Comparison of ENCODE assay signal across 8 cellular contexts in the genomic region with DNA sequence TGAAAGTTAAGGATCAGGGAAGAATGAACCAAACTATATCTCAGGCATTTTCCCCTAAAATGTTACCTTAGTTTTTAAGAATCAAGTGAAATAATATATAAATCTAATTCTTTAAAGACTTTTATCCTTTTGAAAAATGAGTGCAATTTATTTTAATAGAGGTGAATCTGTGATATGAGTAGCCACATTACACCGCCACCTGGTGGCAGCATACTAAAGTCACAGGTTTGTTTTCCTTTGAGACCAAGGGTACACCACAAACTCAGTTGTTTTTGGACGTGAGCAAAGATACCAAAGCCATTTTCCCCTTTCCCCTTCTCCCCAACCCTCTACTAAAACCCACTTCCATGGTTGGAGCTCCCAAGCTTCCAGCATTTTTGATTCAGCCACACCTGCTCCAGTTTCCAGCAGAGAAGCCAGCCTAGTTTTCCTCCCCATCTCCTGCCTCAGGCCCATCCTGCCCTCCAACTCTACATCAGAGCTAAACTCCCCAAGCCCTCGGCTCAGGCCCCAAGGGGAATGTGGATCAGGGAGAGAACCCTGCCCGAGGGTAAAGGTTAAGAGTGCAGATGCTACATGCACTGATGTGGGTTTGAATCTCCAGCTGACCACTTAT. TPM values are rescaled to one million over a fixed set of nuclear protein-coding genes. Genes with fewer than 3 reads are reported as not detected.
DNase-seq lines count a peak whose midpoint lies in the region; ATAC-seq and TF ChIP-seq lines count a peak whose summit lies in the region.

No MANE protein-coding gene starts in this region.

- POLR2A ChIA-PET in HCT116 (lab: Charles Lee) (no interaction called here), PC-3 (lab: Charles Lee; ENCODE audit: unreplicated experiment) (interaction anchor here (0.5 kb wide), 1 partner anchor 338 kb away, joined by 3 read pairs; no protein-coding TSS in a partner anchor)

- ATAC-seq in HCT116 (peak; percentile 61), PC-3 (peak; percentile 65; the same call in 1 of the 2 replicates), GM18511 (IDR thresholded peaks at IDR 0.05; ENCODE audit: unreplicated experiment) (no peak)
- ATAC-seq in activated T-cell treated with anti-CD3 and anti-CD28 coated beads, Interleukin-2, amount 50 U/mL, for 72 hours (replicated peaks in 1 of 2) = peak; percentile 56 to 62

- no peaks in the 10 kb centered on the region for H4K20me1 ChIP-seq in HCT116 (ENCODE audit: insufficient read depth)
- no peaks in the 10 kb centered on the region for H4K20me1 ChIP-seq in PC-3 (ENCODE audit: low read length)
- no peaks in the 10 kb centered on the region for H4K20me1 ChIP-seq in osteoblast (ENCODE audit: insufficient read depth, low read length)

- WGBS in tibial nerve, 2 donors = 11 to 13% methylated on average over 4 of the region's 4 CpGs

- H3K9me3 Mint-ChIP-seq in activated T-cell treated with anti-CD3 and anti-CD28 coated beads, Interleukin-2, amount 50 U/mL, for 72 hours = peaks cover 4% of the 10 kb centered on the region in 2 donors

- TF ChIP-seq CTCF in HCT116 (IDR thresholded peaks at IDR 0.05 in 2 of 3, conservative IDR thresholded peaks at IDR 0.05 in 1 of 3; ENCODE audit: borderline replicate concordance in 1 of 3, insufficient read depth in 1 of 3, low read depth in 2 of 3, low read length in 2 of 3) (peak; percentile 75 to 89 (median 77)), PC-3 (conservative IDR thresholded peaks at IDR 0.05; ENCODE audit: low read depth, low read length) (peak; percentile 83), osteoblast (IDR thresholded peaks at IDR 0.05; ENCODE audit: extremely low read depth, low read depth, low read length) (peak; percentile 78), tibial nerve (IDR thresholded peaks at IDR 0.05) (peak; percentile 62 to 81 (median 71))

- no peaks in the 10 kb centered on the region for H3K27me3 ChIP-seq in HCT116 (ENCODE audit: insufficient read depth, low read length)
- no peaks in the 10 kb centered on the region for H3K27me3 ChIP-seq in PC-3 (ENCODE audit: low read length)
- H3K27me3 ChIP-seq in osteoblast (ENCODE audit: insufficient read depth, low read length) = peaks cover 14% of the 10 kb centered on the region
- no peaks in the 10 kb centered on the region for H3K27me3 ChIP-seq in tibial nerve

- peaks cover 4% of the 10 kb centered on the region for H3K4me1 Mint-ChIP-seq in activated T-cell treated with anti-CD3 and anti-CD28 coated beads, Interleukin-2, amount 50 U/mL, for 72 hours (ENCODE audit: low read depth)

- TF ChIP-seq RAD21 in HCT116 (IDR thresholded peaks at IDR 0.05; ENCODE audit: low read depth) = peak; percentile 80

- BruUV-seq in HCT116 (replicated peaks; lab: Mats Ljungman, UMichigan) (no TSS peak), PC-3 (replicated peaks; lab: Mats Ljungman, UMichigan) (no TSS peak)

- H3K9me2 ChIP-seq in HCT116 (ENCODE audit: insufficient read depth) (no peaks in the 10 kb centered on the region), PC-3 (replicated peaks; ENCODE audit: low read length) (no peaks in the 10 kb centered on the region)

- RAD21 ChIA-PET in HCT116 (lab: Charles Lee; ENCODE audit: low non-redundant PET in 1 of 2, low total read pairs in 2 of 2, uncharacterized antibody in 2 of 2, unreplicated experiment in 2 of 2) = no interaction called here

- H3K4me2 ChIP-seq in HCT116 (ENCODE audit: low read length) (no peak overlapping the region), PC-3 (ENCODE audit: low read length) (no peak overlapping the region), osteoblast (ENCODE audit: insufficient read depth, low read length) (no peak overlapping the region)

- H3K27ac ChIP-seq in HCT116 (ENCODE audit: low read depth, low read length) (no peak overlapping the region), PC-3 (ENCODE audit: low read length) (no peak overlapping the region), osteoblast (ENCODE audit: low read depth, low read length) (no peak overlapping the region), tibial nerve (no peak overlapping the region)

- H3K27ac Mint-ChIP-seq in activated T-cell treated with anti-CD3 and anti-CD28 coated beads, Interleukin-2, amount 50 U/mL, for 72 hours = peak overlapping the region; percentile 5

- H2AFZ ChIP-seq in HCT116 (ENCODE audit: low read depth, low read length, poor library complexity, severe bottlenecking) = peak overlapping the region; percentile 56
- peak overlapping the region; percentile 32; the same call in 1 of the 2 replicates for H2AFZ ChIP-seq in PC-3 (ENCODE audit: low read length)
- H2AFZ ChIP-seq in osteoblast (ENCODE audit: low read length) = no peak overlapping the region

- no peaks in the 10 kb centered on the region for H3K36me3 Mint-ChIP-seq in activated T-cell treated with anti-CD3 and anti-CD28 coated beads, Interleukin-2, amount 50 U/mL, for 72 hours (ENCODE audit: insufficient read depth in 2 of 2)

- no peaks in the 10 kb centered on the region for H3K36me3 ChIP-seq in HCT116 (ENCODE audit: control insufficient read depth in 1 of 2, insufficient read depth in 2 of 2, low read length in 2 of 2)
- no peaks in the 10 kb centered on the region for H3K36me3 ChIP-seq in PC-3 (ENCODE audit: low read depth, low read length)
- H3K36me3 ChIP-seq in osteoblast (ENCODE audit: insufficient read depth, low read length) = no peaks in the 10 kb centered on the region
- no peaks in the 10 kb centered on the region for H3K36me3 ChIP-seq in tibial nerve

- peak; percentile 83 for DNase-seq in Ammon's horn (ENCODE audit: low spot score)
- DNase-seq in HCT116 (ENCODE audit: low read depth, low spot score) = peak; percentile 48
- peak; percentile 70 for DNase-seq in PC-3
- DNase-seq in activated T-cell treated with anti-CD3 and anti-CD28 coated beads, Interleukin-2, amount 50 U/mL, for 72 hours = peak; percentile 70 to 71
- DNase-seq in fibroblast of the conjunctiva (ENCODE audit: low read depth) = peak; percentile 57
- DNase-seq in osteoblast (ENCODE audit: insufficient read length, low spot score, missing footprints) = peak; percentile 91
- DNase-seq in tibial nerve (ENCODE audit: low spot score in 2 of 2) = peak; percentile 53 to 71

- H3K9me3 ChIP-seq in HCT116 (ENCODE audit: control insufficient read depth in 1 of 2, insufficient read depth in 1 of 2, low read depth in 1 of 2, low read length in 2 of 2) = peaks cover 0 to 5% of the 10 kb centered on the region in 2 experiments; a peak in 1 of 4 replicates
- H3K9me3 ChIP-seq in PC-3 (ENCODE audit: low read length) = no peaks in the 10 kb centered on the region
- no peaks in the 10 kb centered on the region for H3K9me3 ChIP-seq in osteoblast (ENCODE audit: low read depth, low read length)
- H3K9me3 ChIP-seq in tibial nerve = peaks cover 0 to 9% (median 0%) of the 10 kb centered on the region in 4 donors

- TF ChIP-seq POLR2A in HCT116 (IDR thresholded peaks at IDR 0.05; ENCODE audit: borderline replicate concordance, extremely low read depth, insufficient read depth, insufficient read length) = no peak
- TF ChIP-seq POLR2A in tibial nerve (IDR thresholded peaks at IDR 0.05) = no peak

- no peak overlapping the region for H3K9ac ChIP-seq in HCT116 (ENCODE audit: low read length)
- H3K9ac ChIP-seq in PC-3 (ENCODE audit: low read length) = no peak overlapping the region

- H3K79me2 ChIP-seq in HCT116 (ENCODE audit: insufficient read depth, low read length) = no peaks in the 10 kb centered on the region
- no peaks in the 10 kb centered on the region for H3K79me2 ChIP-seq in PC-3 (ENCODE audit: low read length)
- no peaks in the 10 kb centered on the region for H3K79me2 ChIP-seq in osteoblast (ENCODE audit: insufficient read depth, low read length)

- TF ChIP-seq EP300 in tibial nerve (IDR thresholded peaks at IDR 0.05) = no peak

- CTCF ChIA-PET in HCT116 (lab: Charles Lee) = interaction anchor here (0.6 to 3.1 kb wide), 12 partner anchors 10 to 290 kb away, joined by 3 to 9 read pairs (median 4); no protein-coding TSS in a partner anchor
- CTCF ChIA-PET in PC-3 (lab: Charles Lee) = interaction anchor here (0.7 kb wide), 1 partner anchor 1477 kb away, joined by 8 read pairs; no protein-coding TSS in a partner anchor

- H3K4me3 ChIP-seq in HCT116 (replicated peaks in 1 of 2; ENCODE audit: low read depth in 1 of 2, low read length in 2 of 2) = no peak overlapping the region
- H3K4me3 ChIP-seq in PC-3 (ENCODE audit: low read length) = no peak overlapping the region
- H3K4me3 ChIP-seq in osteoblast (ENCODE audit: insufficient read depth, low read length) = no peak overlapping the region
- no peak overlapping the region for H3K4me3 ChIP-seq in tibial nerve

- H3K4me1 ChIP-seq in HCT116 (ENCODE audit: control insufficient read depth in 1 of 2, insufficient read depth in 2 of 2, low read length in 2 of 2) (no peaks in the 10 kb centered on the region), PC-3 (ENCODE audit: insufficient read depth, low read length) (no peaks in the 10 kb centered on the region), osteoblast (ENCODE audit: insufficient read depth, low read length) (no peaks in the 10 kb centered on the region), tibial nerve (peaks cover 0 to 4% (median 0%) of the 10 kb centered on the region in 4 donors)

- no peak overlapping the region for H3K4me3 Mint-ChIP-seq in activated T-cell treated with anti-CD3 and anti-CD28 coated beads, Interleukin-2, amount 50 U/mL, for 72 hours

- no peaks in the 10 kb centered on the region for H3F3A ChIP-seq in PC-3 (ENCODE audit: low read length, unreplicated experiment)

- intact Hi-C loops in HCT116 (cut with micrococcal nuclease) = loop anchor here (1.0 to 2.0 kb wide), 2 partner anchors 16 to 118 kb away; no protein-coding TSS in a partner anchor
- intact Hi-C loops in PC-3 (cut with micrococcal nuclease) = loop anchor here (5.0 kb wide), 2 partner anchors 118 to 188 kb away; no protein-coding TSS in a partner anchor

- no peaks in the 10 kb centered on the region for H3K27me3 Mint-ChIP-seq in activated T-cell treated with anti-CD3 and anti-CD28 coated beads, Interleukin-2, amount 50 U/mL, for 72 hours (ENCODE audit: low read depth)

TF ChIP-seq in HCT116, 20 proteins besides CTCF, POLR2A, EP300 and RAD21 (continues in another document):
- TF ChIP-seq EZH2 (IDR thresholded peaks at IDR 0.05) (no peak), POLR2AphosphoS5 (IDR thresholded peaks at IDR 0.05; ENCODE audit: low read depth, low read length) (no peak), JUND (IDR thresholded peaks at IDR 0.05) (no peak), ZNF274 (IDR thresholded peaks at IDR 0.05; ENCODE audit: low read depth, low read length) (no peak), ZFX (IDR thresholded peaks at IDR 0.05) (no peak)
- TF ChIP-seq, protein P1, sequence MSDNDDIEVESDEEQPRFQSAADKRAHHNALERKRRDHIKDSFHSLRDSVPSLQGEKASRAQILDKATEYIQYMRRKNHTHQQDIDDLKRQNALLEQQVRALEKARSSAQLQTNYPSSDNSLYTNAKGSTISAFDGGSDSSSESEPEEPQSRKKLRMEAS (IDR thresholded peaks at IDR 0.05) = no peak

RNA-seq across cellular contexts. Expression of a gene that starts 22.9 kb away (rescaled TPM):
- 26.0 TPM for total RNA-seq in HCT116 (2021; ENCODE audit: unreplicated experiment)
- 21.5 and 24.2 TPM in 2 replicates for polyA plus RNA-seq in HCT116 (2012)
- 26.5 and 31.6 TPM in 2 replicates for total RNA-seq in PC-3 (2014; rRNA removed)
- total RNA-seq in activated T-cell treated with anti-CD3 and anti-CD28 coated beads, Interleukin-2, amount 50 U/mL, for 72 hours = 10 to 100 TPM; 13.5 to 14.7 TPM
- total RNA-seq in osteoblast = 18.5 and 22.1 TPM in 2 replicates
- 10 to 100 TPM; 10.9 to 28.5 (median 14.7) TPM for total RNA-seq in tibial nerve
